8 cellular contexts compared by ENCODE assay signal in genomic region chrX:111447298-111447697, GRCh38. TPM values are rescaled to one million over a fixed set of nuclear protein-coding genes. Genes with fewer than 3 reads are reported as not detected.
DNase-seq lines count a peak whose midpoint lies in the region; ATAC-seq and TF ChIP-seq lines count a peak whose summit lies in the region.

No MANE protein-coding gene starts in this region.

- TF ChIP-seq CTCF in choroid plexus epithelial cell (conservative IDR thresholded peaks at IDR 0.05; ENCODE audit: low read depth, low read length) (peak; percentile 36), type B pancreatic cell (conservative IDR thresholded peaks at IDR 0.05) (peak; percentile 74)

- H3K4me3 Mint-ChIP-seq in type B pancreatic cell = no peak overlapping the region

- H3K36me3 Mint-ChIP-seq in type B pancreatic cell = no peaks in the 10 kb centered on the region

- no peaks in the 10 kb centered on the region for H3K9me3 Mint-ChIP-seq in type B pancreatic cell

- peaks cover 4% of the 10 kb centered on the region for H3K4me1 Mint-ChIP-seq in type B pancreatic cell (ENCODE audit: unreplicated experiment)

- ATAC-seq in HG03135 (IDR thresholded peaks at IDR 0.05; ENCODE audit: unreplicated experiment) (peak; percentile 72), GM19324 (IDR thresholded peaks at IDR 0.05; ENCODE audit: low FRiP score, unreplicated experiment) (no peak)

- H3K27ac Mint-ChIP-seq in type B pancreatic cell = no peak overlapping the region

- no peak overlapping the region for H3K4me3 ChIP-seq in choroid plexus epithelial cell (ENCODE audit: low read depth, low read length)

- peak; percentile 12 for DNase-seq in stimulated activated CD4-positive, alpha-beta T cell treated with anti-CD3 and anti-CD28 coated beads, Interleukin-15, amount 100 ng/mL, for 24 hours
- DNase-seq in stimulated activated CD4-positive, alpha-beta T cell treated with anti-CD3 and anti-CD28 coated beads, Interleukin-4, amount 100 ng/mL, for 4 hours = no peak
- DNase-seq in NCI-H510A (lab: John Stamatoyannopoulos, UW) (peak; percentile 4), choroid plexus epithelial cell (ENCODE audit: low read depth) (peak; percentile 6), type B pancreatic cell (ENCODE audit: extremely low spot score, unreplicated experiment) (no peak), T1000 (lab: John Stamatoyannopoulos, UW) (no peak)

- H3K27me3 Mint-ChIP-seq in type B pancreatic cell = peaks cover 2% of the 10 kb centered on the region

RNA-seq across cellular contexts. Expression of gene DCX, which starts 35.3 kb away (rescaled TPM):
- total RNA-seq in type B pancreatic cell (ENCODE audit: low replicate concordance) = 21.4 and 41.4 TPM in 2 replicates

Comparison
In these comparisons a context has a peak if more than half of its experiments do, and no peak if none do; other contexts are left out.
1. DNase-seq: peak in stimulated activated CD4-positive, alpha-beta T cell treated with anti-CD3 and anti-CD28 coated beads, Interleukin-15, amount 100 ng/mL, for 24 hours (single experiment), NCI-H510A (single experiment) and choroid plexus epithelial cell (single experiment); none in stimulated activated CD4-positive, alpha-beta T cell treated with anti-CD3 and anti-CD28 coated beads, Interleukin-4, amount 100 ng/mL, for 4 hours (0 of 2), type B pancreatic cell (single experiment) and T1000 (single experiment).